ENCODE assay signal across 24 cellular contexts in the genomic region with DNA sequence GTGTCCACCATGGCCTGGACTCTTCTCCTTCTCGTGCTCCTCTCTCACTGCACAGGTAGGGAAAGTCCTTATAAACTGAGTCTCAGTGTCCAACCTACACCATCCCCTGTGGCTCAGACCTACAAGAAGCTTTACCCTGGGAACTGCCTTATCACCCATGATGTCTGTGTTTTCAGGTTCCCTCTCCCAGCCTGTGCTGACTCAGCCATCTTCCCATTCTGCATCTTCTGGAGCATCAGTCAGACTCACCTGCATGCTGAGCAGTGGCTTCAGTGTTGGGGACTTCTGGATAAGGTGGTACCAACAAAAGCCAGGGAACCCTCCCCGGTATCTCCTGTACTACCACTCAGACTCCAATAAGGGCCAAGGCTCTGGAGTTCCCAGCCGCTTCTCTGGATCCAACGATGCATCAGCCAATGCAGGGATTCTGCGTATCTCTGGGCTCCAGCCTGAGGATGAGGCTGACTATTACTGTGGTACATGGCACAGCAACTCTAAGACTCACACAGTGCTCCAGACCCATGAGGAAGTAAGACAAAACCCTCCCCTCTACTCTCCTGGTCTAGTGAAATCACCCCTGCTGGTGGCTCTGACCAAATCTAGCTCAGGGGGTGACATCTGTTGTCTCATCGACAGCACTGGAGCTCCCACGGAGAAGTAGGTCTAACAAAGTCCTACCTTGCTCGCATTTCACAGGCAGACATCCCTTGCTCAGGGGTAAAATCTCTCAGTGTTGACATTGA.
"Had no signal": no experiment of that assay in that cellular context is flagged by ENCODE, and none has a peak within 500 bp of the region (broad histone marks: within the 10 kb centered on the region; RNA-seq: fewer than 3 reads in every experiment).

No MANE protein-coding gene starts in this region.

- H3K9me3 Mint-ChIP-seq: activated CD4-positive, alpha-beta T cell treated with anti-CD3 and anti-CD28 coated beads, Interleukin-2, amount 10 ng/mL, durations not matched to agents 24 days and 14 days; activated CD8-positive, alpha-beta T cell treated with anti-CD3 and anti-CD28 coated beads for 36 hours; activated naive CD8-positive, alpha-beta T cell treated with anti-CD3 and anti-CD28 coated beads, Interleukin-2, amount 50 U/mL, for 24 hours; activated T-helper 1 cell treated with anti-CD3 and anti-CD28 coated beads, Interleukin-12 subunit alpha, Interleukin-12 subunit beta, Interleukin-2, Interleukin-4 antibody, amounts not matched to agents 30 ng/mL and 10 ng/mL and 1 ng/mL, durations not matched to agents 14 hours and 24 hours and 36 hours; endodermal cell; natural killer cell; stimulated activated naive CD8-positive, alpha-beta T cell treated with anti-CD3 and anti-CD28 coated beads, Interleukin-15, Interleukin-2, amounts not matched to agents 100 ng/mL and 50 ng/mL, for 24 hours had no signal

- H3K27ac Mint-ChIP-seq: activated CD4-positive, alpha-beta T cell treated with anti-CD3 and anti-CD28 coated beads, Interleukin-2, amount 10 ng/mL, durations not matched to agents 24 days and 14 days; activated CD8-positive, alpha-beta memory T cell treated with anti-CD3 and anti-CD28 coated beads, Interleukin-2, amount 10 ng/mL, durations not matched to agents 7 days and 5 days; activated CD8-positive, alpha-beta T cell treated with anti-CD3 and anti-CD28 coated beads for 36 hours; activated naive CD8-positive, alpha-beta T cell treated with anti-CD3 and anti-CD28 coated beads, Interleukin-2, amount 50 U/mL, for 24 hours; activated T-helper 1 cell treated with anti-CD3 and anti-CD28 coated beads, Interleukin-12 subunit alpha, Interleukin-12 subunit beta, Interleukin-2, Interleukin-4 antibody, amounts not matched to agents 30 ng/mL and 10 ng/mL and 1 ng/mL, durations not matched to agents 14 hours and 24 hours and 36 hours; endodermal cell; natural killer cell; stimulated activated naive CD8-positive, alpha-beta T cell treated with anti-CD3 and anti-CD28 coated beads, Interleukin-15, Interleukin-2, amounts not matched to agents 100 ng/mL and 50 ng/mL, for 24 hours had no signal

- H3K27me3 Mint-ChIP-seq: activated CD4-positive, alpha-beta T cell treated with anti-CD3 and anti-CD28 coated beads, Interleukin-2, amount 10 ng/mL, durations not matched to agents 24 days and 14 days; activated CD8-positive, alpha-beta memory T cell treated with anti-CD3 and anti-CD28 coated beads, Interleukin-2, amount 10 ng/mL, durations not matched to agents 7 days and 5 days; activated CD8-positive, alpha-beta T cell treated with anti-CD3 and anti-CD28 coated beads for 36 hours; activated naive CD8-positive, alpha-beta T cell treated with anti-CD3 and anti-CD28 coated beads, Interleukin-2, amount 50 U/mL, for 24 hours; stimulated activated naive CD8-positive, alpha-beta T cell treated with anti-CD3 and anti-CD28 coated beads, Interleukin-15, Interleukin-2, amounts not matched to agents 100 ng/mL and 50 ng/mL, for 24 hours had no signal

- H3K4me3 Mint-ChIP-seq: activated CD4-positive, alpha-beta T cell treated with anti-CD3 and anti-CD28 coated beads, Interleukin-2, amount 10 ng/mL, durations not matched to agents 24 days and 14 days; activated CD8-positive, alpha-beta memory T cell treated with anti-CD3 and anti-CD28 coated beads, Interleukin-2, amount 10 ng/mL, durations not matched to agents 7 days and 5 days; activated CD8-positive, alpha-beta T cell treated with anti-CD3 and anti-CD28 coated beads for 36 hours; activated naive CD8-positive, alpha-beta T cell treated with anti-CD3 and anti-CD28 coated beads, Interleukin-2, amount 50 U/mL, for 24 hours; activated T-helper 1 cell treated with anti-CD3 and anti-CD28 coated beads, Interleukin-12 subunit alpha, Interleukin-12 subunit beta, Interleukin-2, Interleukin-4 antibody, amounts not matched to agents 30 ng/mL and 10 ng/mL and 1 ng/mL, durations not matched to agents 14 hours and 24 hours and 36 hours; endodermal cell; natural killer cell; stimulated activated naive CD8-positive, alpha-beta T cell treated with anti-CD3 and anti-CD28 coated beads, Interleukin-15, Interleukin-2, amounts not matched to agents 100 ng/mL and 50 ng/mL, for 24 hours had no signal

- H3K4me1 ChIP-seq: heart left ventricle, lower lobe of right lung, prostate gland, thyroid gland, upper lobe of right lung had no signal

- H3K4me1 Mint-ChIP-seq: activated CD4-positive, alpha-beta T cell treated with anti-CD3 and anti-CD28 coated beads, Interleukin-2, amount 10 ng/mL, durations not matched to agents 24 days and 14 days; activated CD8-positive, alpha-beta memory T cell treated with anti-CD3 and anti-CD28 coated beads, Interleukin-2, amount 10 ng/mL, durations not matched to agents 7 days and 5 days; activated naive CD8-positive, alpha-beta T cell treated with anti-CD3 and anti-CD28 coated beads, Interleukin-2, amount 50 U/mL, for 24 hours had no signal

- ATAC-seq: activated CD4-positive, CD25-positive, alpha-beta regulatory T cell treated with anti-CD3 and anti-CD28 coated beads, Interleukin-2, amount 50 U/mL, for 24 hours; activated CD8-positive, alpha-beta memory T cell treated with anti-CD3 and anti-CD28 coated beads, Interleukin-2, amount 10 ng/mL, durations not matched to agents 7 days and 5 days; activated CD8-positive, alpha-beta T cell treated with anti-CD3 and anti-CD28 coated beads for 36 hours; activated naive CD8-positive, alpha-beta T cell treated with anti-CD3 and anti-CD28 coated beads, Interleukin-2, amount 50 U/mL, for 24 hours; heart left ventricle; lower lobe of right lung; natural killer cell; upper lobe of right lung had no signal

- H3K27me3 ChIP-seq: heart left ventricle, spleen, thyroid gland, upper lobe of right lung had no signal

- H3K27ac ChIP-seq: coronary artery, heart left ventricle, lower lobe of right lung, prostate gland, spleen, thyroid gland, upper lobe of right lung had no signal

- DNase-seq: activated CD4-positive, alpha-beta T cell treated with anti-CD3 and anti-CD28 coated beads, Interleukin-2, amount 10 ng/mL, durations not matched to agents 24 days and 14 days; activated CD8-positive, alpha-beta memory T cell treated with anti-CD3 and anti-CD28 coated beads, Interleukin-2, amount 10 ng/mL, durations not matched to agents 7 days and 5 days; activated CD8-positive, alpha-beta T cell treated with anti-CD3 and anti-CD28 coated beads for 36 hours; activated gamma-delta T cell; activated naive CD4-positive, alpha-beta T cell treated with anti-CD3 and anti-CD28 coated beads, Interleukin-2, amount 50 U/mL, for 16 hours; activated naive CD8-positive, alpha-beta T cell treated with anti-CD3 and anti-CD28 coated beads, Interleukin-2, amount 50 U/mL, for 24 hours; activated T-cell treated with anti-CD3 and anti-CD28 coated beads for 4 hours; cerebellar nuclear complex; endodermal cell; heart left ventricle; islet precursor cell; lower lobe of right lung; natural killer cell; spleen; stimulated activated CD4-positive, alpha-beta T cell treated with anti-CD3 and anti-CD28 coated beads, Interleukin-4, amount 100 ng/mL, for 1 hour; substantia nigra; T-helper 2 cell; thyroid gland; upper lobe of right lung had no signal

- H3K9me3 ChIP-seq: lower lobe of right lung, prostate gland, spleen, thyroid gland, upper lobe of right lung had no signal

- H3K4me3 ChIP-seq: coronary artery, heart left ventricle, lower lobe of right lung, prostate gland, spleen, thyroid gland, upper lobe of right lung had no signal

- H3K36me3 ChIP-seq: prostate gland had no signal
